In the genomic region with DNA sequence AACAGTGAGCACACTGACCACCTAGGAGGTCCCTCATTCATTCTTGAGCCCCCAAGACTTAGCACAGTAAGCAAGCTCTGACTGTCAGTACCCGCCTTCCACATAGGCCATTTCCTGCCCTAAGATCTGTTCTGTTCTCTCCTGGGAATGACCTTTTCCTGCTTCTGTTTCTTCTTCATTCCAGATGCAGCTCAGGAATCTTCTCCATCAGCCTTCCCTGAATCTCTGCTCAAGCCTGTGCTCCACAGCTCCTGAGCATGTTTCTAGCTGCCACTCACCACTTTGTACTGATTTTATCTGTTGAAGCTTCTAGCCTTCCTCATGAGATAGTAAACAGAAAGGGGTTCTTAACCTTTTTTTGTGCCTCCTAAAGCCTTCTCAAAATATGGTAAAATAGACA, we compare ENCODE assay signal across 11 cellular contexts. TPM values are rescaled to one million over a fixed set of nuclear protein-coding genes. Genes with fewer than 3 reads are reported as not detected.
DNase-seq lines count a peak whose midpoint lies in the region; ATAC-seq and TF ChIP-seq lines count a peak whose summit lies in the region.
"Had no signal": no experiment of that assay in that cellular context is flagged by ENCODE, and none has a peak within 500 bp of the region (broad histone marks: within the 10 kb centered on the region; RNA-seq: fewer than 3 reads in every experiment).

No MANE protein-coding gene starts in this region.

- peaks cover 3% of the 10 kb centered on the region for H3K27me3 Mint-ChIP-seq in GM23338 (ENCODE audit: insufficient read depth, low read depth, poor library complexity)

- H3K9me3 ChIP-seq in adipocyte (ENCODE audit: control insufficient read depth, low read length) (no peaks in the 10 kb centered on the region), left lung (no peaks in the 10 kb centered on the region), vagina (no peaks in the 10 kb centered on the region)

- no peak overlapping the region for H3K9ac ChIP-seq in adipocyte (ENCODE audit: low read length)

- H3K4me1 Mint-ChIP-seq in GM23338: peaks cover 22% of the 10 kb centered on the region

- DNase-seq in AG08395 (ENCODE audit: low spot score) (peak; percentile 7), GM23338 (ENCODE audit: low spot score) (no peak), adipocyte (ENCODE audit: low read depth) (peak; percentile 42), left lung (no peak), NCI-H2196 treated with DMSO at 0.1 percent for 48 hours (lab: John Stamatoyannopoulos, UW; ENCODE audit: unreplicated experiment) (no peak), vagina (ENCODE audit: extremely low spot score in 2 of 2) (no peak)
- DNase-seq: activated CD4-positive, alpha-beta T cell treated with anti-CD3 and anti-CD28 coated beads, Interleukin-2, amount 50 U/mL, for 48 hours; activated gamma-delta T cell treated with Interleukin-2 at 50 U/mL for 16 hours; NCI-H2029 treated with DMSO at 0.1 percent for 48 hours had no signal

- peaks cover 7% of the 10 kb centered on the region; the same call in 2 of the 3 replicates for H3K36me3 Mint-ChIP-seq in GM23338 (ENCODE audit: low read depth)

- H3K4me3 ChIP-seq in GM23338 (no peak overlapping the region), adipocyte (ENCODE audit: low read length) (no peak overlapping the region), left lung (no peak overlapping the region), vagina (no peak overlapping the region)

- ATAC-seq in GM23338 (no peak), left lung (no peak), GM21825 (IDR thresholded peaks at IDR 0.05; ENCODE audit: unreplicated experiment) (no peak), GM19455 (IDR thresholded peaks at IDR 0.05; ENCODE audit: unreplicated experiment) (no peak)

- H3F3A ChIP-seq in GM23338 (replicated peaks; ENCODE audit: low read depth): no peaks in the 10 kb centered on the region

- intact Hi-C loops in left lung (cut with DNase I) (no loop called here), vagina (cut with DNase I) (no loop called here)

- H3K36me3 ChIP-seq in GM23338 (ENCODE audit: insufficient read depth) (no peaks in the 10 kb centered on the region), adipocyte (ENCODE audit: control insufficient read depth, insufficient read depth, low read length, severe bottlenecking) (no peaks in the 10 kb centered on the region), left lung (no peaks in the 10 kb centered on the region), vagina (no peaks in the 10 kb centered on the region)

- H3K27ac Mint-ChIP-seq in GM23338: peak overlapping the region; percentile 48; the same call in 1 of the 2 replicates

- no peak overlapping the region for H2AFZ ChIP-seq in GM23338

- H3K4me1 ChIP-seq in GM23338 (ENCODE audit: insufficient read depth) (peaks cover 3% of the 10 kb centered on the region; the same call in 1 of the 2 replicates), adipocyte (ENCODE audit: control insufficient read depth, insufficient read depth, low read length) (peaks cover 32% of the 10 kb centered on the region), left lung (peaks cover 0 to 42% of the 10 kb centered on the region in 2 donors), vagina (no peaks in the 10 kb centered on the region)

- H3K79me2 ChIP-seq in GM23338 (replicated peaks; ENCODE audit: insufficient read depth): no peaks in the 10 kb centered on the region

- no peak overlapping the region for H3K27ac ChIP-seq in GM23338 (ENCODE audit: low read depth)
- H3K27ac ChIP-seq in left lung: peak overlapping the region; percentile 71 to 81
- no peak overlapping the region for H3K27ac ChIP-seq in vagina

- no peaks in the 10 kb centered on the region for H3K9me2 ChIP-seq in GM23338 (ENCODE audit: insufficient read depth)

- TF ChIP-seq CTCF in GM23338 (conservative IDR thresholded peaks at IDR 0.05; ENCODE audit: low read depth in 2 of 2) (no peak), left lung (IDR thresholded peaks at IDR 0.05) (no peak), vagina (IDR thresholded peaks at IDR 0.05) (no peak)

- H3K4me2 ChIP-seq in GM23338: no peak overlapping the region

- no peaks in the 10 kb centered on the region for H3K9me3 Mint-ChIP-seq in GM23338

- no peak for TF ChIP-seq POLR2A in vagina (IDR thresholded peaks at IDR 0.05)

- H3K27me3 ChIP-seq in GM23338 (ENCODE audit: insufficient read depth) (no peaks in the 10 kb centered on the region), adipocyte (replicated peaks; ENCODE audit: control insufficient read depth, insufficient read depth, low read length) (no peaks in the 10 kb centered on the region), left lung (no peaks in the 10 kb centered on the region), vagina (no peaks in the 10 kb centered on the region)

- H4K20me1 ChIP-seq in GM23338 (replicated peaks; ENCODE audit: insufficient read depth): no peaks in the 10 kb centered on the region

- no peak overlapping the region for H3K4me3 Mint-ChIP-seq in GM23338

TF ChIP-seq in GM23338, 12 proteins besides CTCF, POLR2A, EP300 and RAD21 (continues in another document):
- TF ChIP-seq POLR2AphosphoS5 (IDR thresholded peaks at IDR 0.05; ENCODE audit: low read depth): no peak
- TF ChIP-seq NANOG (IDR thresholded peaks at IDR 0.05; ENCODE audit: borderline replicate concordance): no peak
- TF ChIP-seq, protein P1, sequence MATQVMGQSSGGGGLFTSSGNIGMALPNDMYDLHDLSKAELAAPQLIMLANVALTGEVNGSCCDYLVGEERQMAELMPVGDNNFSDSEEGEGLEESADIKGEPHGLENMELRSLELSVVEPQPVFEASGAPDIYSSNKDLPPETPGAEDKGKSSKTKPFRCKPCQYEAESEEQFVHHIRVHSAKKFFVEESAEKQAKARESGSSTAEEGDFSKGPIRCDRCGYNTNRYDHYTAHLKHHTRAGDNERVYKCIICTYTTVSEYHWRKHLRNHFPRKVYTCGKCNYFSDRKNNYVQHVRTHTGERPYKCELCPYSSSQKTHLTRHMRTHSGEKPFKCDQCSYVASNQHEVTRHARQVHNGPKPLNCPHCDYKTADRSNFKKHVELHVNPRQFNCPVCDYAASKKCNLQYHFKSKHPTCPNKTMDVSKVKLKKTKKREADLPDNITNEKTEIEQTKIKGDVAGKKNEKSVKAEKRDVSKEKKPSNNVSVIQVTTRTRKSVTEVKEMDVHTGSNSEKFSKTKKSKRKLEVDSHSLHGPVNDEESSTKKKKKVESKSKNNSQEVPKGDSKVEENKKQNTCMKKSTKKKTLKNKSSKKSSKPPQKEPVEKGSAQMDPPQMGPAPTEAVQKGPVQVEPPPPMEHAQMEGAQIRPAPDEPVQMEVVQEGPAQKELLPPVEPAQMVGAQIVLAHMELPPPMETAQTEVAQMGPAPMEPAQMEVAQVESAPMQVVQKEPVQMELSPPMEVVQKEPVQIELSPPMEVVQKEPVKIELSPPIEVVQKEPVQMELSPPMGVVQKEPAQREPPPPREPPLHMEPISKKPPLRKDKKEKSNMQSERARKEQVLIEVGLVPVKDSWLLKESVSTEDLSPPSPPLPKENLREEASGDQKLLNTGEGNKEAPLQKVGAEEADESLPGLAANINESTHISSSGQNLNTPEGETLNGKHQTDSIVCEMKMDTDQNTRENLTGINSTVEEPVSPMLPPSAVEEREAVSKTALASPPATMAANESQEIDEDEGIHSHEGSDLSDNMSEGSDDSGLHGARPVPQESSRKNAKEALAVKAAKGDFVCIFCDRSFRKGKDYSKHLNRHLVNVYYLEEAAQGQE (IDR thresholded peaks at IDR 0.05; ENCODE audit: unreplicated experiment): no peak
- TF ChIP-seq STAT1 (IDR thresholded peaks at IDR 0.05; ENCODE audit: unreplicated experiment): no peak
- TF ChIP-seq CREB1 (CRISPR knock-in tag; IDR thresholded peaks at IDR 0.05; ENCODE audit: low read depth): no peak
- TF ChIP-seq EZH2 (IDR thresholded peaks at IDR 0.05; ENCODE audit: low read depth, unreplicated experiment): no peak
- no peak for TF ChIP-seq EZH2phosphoT487 (IDR thresholded peaks at IDR 0.05; ENCODE audit: unreplicated experiment)

RNA-seq across cellular contexts. Expression of a gene that starts 56.6 kb away (rescaled TPM):
- total RNA-seq in GM23338 (2014; rRNA removed; shearing (Covaris generic)): 79.3 and 81.2 TPM in 2 replicates
- 51.5 and 62.1 TPM in 2 replicates for polyA plus RNA-seq in GM23338 (2016; fragmentation: Nextera tagmentation; extraction: Ambion mirVana)
- total RNA-seq in left lung: 10 to 100 TPM; 18.1 to 25.3 TPM
- total RNA-seq in vagina: 8.8 TPM

Comparison
In these comparisons a context has a peak if more than half of its experiments do, and no peak if none do; other contexts are left out.
1. DNase-seq: peak in AG08395 (single experiment) and adipocyte (single experiment); none in GM23338 (single experiment), left lung (0 of 2), NCI-H2196 treated with DMSO at 0.1 percent for 48 hours (single experiment) and vagina (0 of 2).
2. H3K27ac ChIP-seq: peak in left lung (2 of 2); none in GM23338 (single experiment) and vagina (single experiment).